Comparison of ENCODE assay signal across 16 cellular contexts in the genomic region with DNA sequence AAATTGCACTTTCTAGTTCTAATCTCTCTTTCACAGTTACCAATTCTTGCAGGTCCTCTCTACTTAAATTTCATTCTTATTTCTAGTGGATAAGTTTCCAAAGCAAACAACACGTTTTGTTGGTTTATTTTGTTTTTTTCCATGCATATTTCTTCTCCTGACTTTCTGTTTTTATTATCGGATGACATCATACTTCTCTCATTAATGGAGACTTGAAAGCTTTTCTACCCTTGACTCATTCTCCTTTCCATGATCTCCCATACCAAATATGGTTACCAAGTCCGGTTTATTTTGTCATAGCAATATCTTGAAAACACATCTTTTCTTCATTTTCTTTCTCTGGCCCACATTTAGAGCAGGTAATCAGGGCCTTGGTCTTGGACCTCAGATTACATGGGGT.
A peak's percentile ranks its signal among the peaks of the same experiment; 100 is the strongest.
DNase-seq lines count a peak whose midpoint lies in the region; TF ChIP-seq lines count a peak whose summit lies in the region.
"Had no signal": no experiment of that assay in that cellular context is flagged by ENCODE, and none has a peak within 500 bp of the region (broad histone marks: within the 10 kb centered on the region; RNA-seq: fewer than 3 reads in every experiment).

No MANE protein-coding gene starts in this region.

- whole genome bisulfite sequencing in mesenchymal stem cell, result 76% methylated on average over 3 of the region's 3 CpGs

- H3K14ac ChIP-seq in mesenchymal stem cell (ENCODE audit: low read length in 2 of 2), result no peak overlapping the region

- CTCF ChIA-PET in BJ (lab: Yijun Ruan, JAX), result interaction anchor here (1.5 kb wide), 1 partner anchor 19 kb away, joined by 3 read pairs; no protein-coding TSS in a partner anchor

- no peak overlapping the region for H2BK15ac ChIP-seq in mesenchymal stem cell (ENCODE audit: low read depth, poor library complexity, severe bottlenecking)

- H3K9me3 ChIP-seq in fibroblast of lung (ENCODE audit: control insufficient read depth, insufficient read depth, low read depth, low read length) (no peaks in the 10 kb centered on the region), mesenchymal stem cell (ENCODE audit: control insufficient read depth, low read length) (no peaks in the 10 kb centered on the region)
- H3K9me3 ChIP-seq: HAP-1 had no signal

- H3K4me2 ChIP-seq in fibroblast of lung (ENCODE audit: extremely low read depth, insufficient read depth, low read length) (no peak overlapping the region), mesenchymal stem cell (ENCODE audit: low read length, poor library complexity, severe bottlenecking) (no peak overlapping the region)

- H4K8ac ChIP-seq in mesenchymal stem cell (ENCODE audit: low read length), result no peak overlapping the region

- H2AFZ ChIP-seq in fibroblast of lung (ENCODE audit: low read length), result no peak overlapping the region
- no peak overlapping the region for H2AFZ ChIP-seq in mesenchymal stem cell (ENCODE audit: low read depth, low read length)

- POLR2A ChIA-PET in BJ (lab: Charles Lee), result no interaction called here

- H3K4ac ChIP-seq in mesenchymal stem cell (ENCODE audit: low read depth in 1 of 2, low read length in 2 of 2), result no peak overlapping the region

- no peak overlapping the region for H3K23ac ChIP-seq in mesenchymal stem cell (ENCODE audit: low read length in 2 of 2)

- H2AK5ac ChIP-seq in mesenchymal stem cell (ENCODE audit: low read length, severe bottlenecking), result no peak overlapping the region

- H3K36me3 ChIP-seq in BJ (ENCODE audit: control insufficient read depth, insufficient read depth, low read length) (no peaks in the 10 kb centered on the region), fibroblast of lung (ENCODE audit: control insufficient read depth, insufficient read depth, low read length) (no peaks in the 10 kb centered on the region), mesenchymal stem cell (ENCODE audit: control insufficient read depth in 1 of 2, insufficient read depth in 2 of 2, low read depth in 1 of 2, low read length in 2 of 2) (no peaks in the 10 kb centered on the region)
- H3K36me3 ChIP-seq: HAP-1 had no signal

- no peak overlapping the region for H3K18ac ChIP-seq in mesenchymal stem cell (ENCODE audit: low read depth in 1 of 2, low read length in 2 of 2)

- no peaks in the 10 kb centered on the region for H4K20me1 ChIP-seq in fibroblast of lung (ENCODE audit: control insufficient read depth, extremely low read depth, insufficient read depth, low read length)

- H3K79me2 ChIP-seq in fibroblast of lung (ENCODE audit: control insufficient read depth, insufficient read depth, low read length), result no peaks in the 10 kb centered on the region

- no peak overlapping the region for H2BK12ac ChIP-seq in mesenchymal stem cell (ENCODE audit: low read length in 2 of 2)

- H3K27ac ChIP-seq in fibroblast of lung (ENCODE audit: insufficient read depth, low read length) (no peak overlapping the region), mesenchymal stem cell (ENCODE audit: low read length, poor library complexity, severe bottlenecking) (no peak overlapping the region)
- H3K27ac ChIP-seq: HL-60 had no signal

- DNase-seq in BJ (ENCODE audit: low read depth), result peak; percentile 22
- DNase-seq in HFF-Myc (ENCODE audit: extremely low read depth, low read depth), result peak; percentile 16
- DNase-seq in fibroblast of lung (ENCODE audit: low read depth in 2 of 2), result peak; percentile 3 to 5
- DNase-seq in mesenchymal stem cell, result peak; percentile 5
- DNase-seq in activated CD4-positive, CD25-positive, alpha-beta regulatory T cell (lab: John Stamatoyannopoulos, UW), result no peak
- DNase-seq in AG08396 (ENCODE audit: low spot score), result no peak
- no peak for DNase-seq in NCI-H2196 treated with DMSO at 0.1 percent for 48 hours (lab: John Stamatoyannopoulos, UW; ENCODE audit: unreplicated experiment)
- DNase-seq: 8988T; C1 segment of cervical spinal cord; CD4-positive, CD25-positive, alpha-beta regulatory T cell; CD8-positive, alpha-beta memory T cell; COR-L47; HFFc6; IMR-90 had no signal

- no peaks in the 10 kb centered on the region for H3K79me1 ChIP-seq in mesenchymal stem cell (replicated peaks; ENCODE audit: low read length, poor library complexity, severe bottlenecking)

- TF ChIP-seq CTCF in BJ (IDR thresholded peaks at IDR 0.05; ENCODE audit: insufficient read depth, low read depth, low read length) (no peak), HFF-Myc (IDR thresholded peaks at IDR 0.05; ENCODE audit: low read depth, low read length, missing control alignments) (no peak), fibroblast of lung (conservative IDR thresholded peaks at IDR 0.05 in 1 of 2, IDR thresholded peaks at IDR 0.05 in 1 of 2; ENCODE audit: low read depth in 1 of 2, low read length in 2 of 2) (no peak)

- H3K4me3 ChIP-seq in BJ (ENCODE audit: low read depth, low read length) (no peak overlapping the region), HFF-Myc (replicated peaks; ENCODE audit: low read depth, low read length) (no peak overlapping the region), fibroblast of lung (replicated peaks in 1 of 4; ENCODE audit: control extremely low read depth in 1 of 4, insufficient read depth in 1 of 4, low read depth in 3 of 4, low read length in 4 of 4) (no peak overlapping the region), mesenchymal stem cell (ENCODE audit: insufficient read depth in 1 of 2, low read depth in 1 of 2, low read length in 2 of 2) (no peak overlapping the region)
- H3K4me3 ChIP-seq: HAP-1 had no signal

- no peaks in the 10 kb centered on the region for H3K4me1 ChIP-seq in fibroblast of lung (ENCODE audit: control insufficient read depth, extremely low read depth, insufficient read depth, low read length)
- no peaks in the 10 kb centered on the region for H3K4me1 ChIP-seq in mesenchymal stem cell (ENCODE audit: control insufficient read depth, insufficient read depth, low read depth, low read length)
- H3K4me1 ChIP-seq: HAP-1 had no signal

- no peak overlapping the region for H4K91ac ChIP-seq in mesenchymal stem cell (ENCODE audit: low read length)

- no peak overlapping the region for H2BK5ac ChIP-seq in mesenchymal stem cell (ENCODE audit: low read depth, low read length, poor library complexity, severe bottlenecking)

- no peaks in the 10 kb centered on the region for H3K27me3 ChIP-seq in BJ (ENCODE audit: control insufficient read depth, insufficient read depth, low read length)
- H3K27me3 ChIP-seq in fibroblast of lung (ENCODE audit: control insufficient read depth, insufficient read depth, low read length), result no peaks in the 10 kb centered on the region
- H3K27me3 ChIP-seq in mesenchymal stem cell (ENCODE audit: control insufficient read depth in 1 of 2, insufficient read depth in 1 of 2, low read length in 2 of 2), result no peaks in the 10 kb centered on the region

- H3K9ac ChIP-seq in fibroblast of lung (ENCODE audit: insufficient read depth, low read length), result no peak overlapping the region
- H3K9ac ChIP-seq in mesenchymal stem cell (ENCODE audit: low read length), result no peak overlapping the region

- no peak overlapping the region for H2BK120ac ChIP-seq in mesenchymal stem cell (ENCODE audit: low read depth, low read length)

Comparison
In these comparisons a context has a peak if more than half of its experiments do, and no peak if none do; other contexts are left out.
1. DNase-seq: peak in BJ (single experiment), HFF-Myc (single experiment), fibroblast of lung (2 of 2) and mesenchymal stem cell (single experiment); none in activated CD4-positive, CD25-positive, alpha-beta regulatory T cell (0 of 4), AG08396 (single experiment) and NCI-H2196 treated with DMSO at 0.1 percent for 48 hours (single experiment).